8 cellular contexts compared by ENCODE assay signal in genomic region chr17:40317880-40318834, GRCh38. TPM values are rescaled to one million over a fixed set of nuclear protein-coding genes. Genes with fewer than 3 reads are reported as not detected.
A peak's percentile ranks its signal among the peaks of the same experiment; 100 is the strongest.
DNase-seq lines count a peak whose midpoint lies in the region; ATAC-seq and TF ChIP-seq lines count a peak whose summit lies in the region.

No MANE protein-coding gene starts in this region.

- POLR2A ChIA-PET in activated CD8-positive, alpha-beta T cell treated with anti-CD3 and anti-CD28 coated beads, Interleukin-2, amount 10 ng/mL, durations not matched to agents 7 days and 5 days (lab: Charles Lee), result interaction anchor here (0.7 to 1.6 kb wide), 12 partner anchors 9 to 99 kb away, joined by 3 to 10 read pairs (median 4); partner anchors contain the start of genes CDC6, RARA and WIPF2

- peaks cover 0 to 5% (median 0%) of the 10 kb centered on the region in 7 donors for H3K9me3 Mint-ChIP-seq in CD14-positive monocyte
- H3K9me3 Mint-ChIP-seq in activated CD8-positive, alpha-beta T cell treated with anti-CD3 and anti-CD28 coated beads, Interleukin-2, amount 10 ng/mL, durations not matched to agents 7 days and 5 days (ENCODE audit: insufficient read depth), result no peaks in the 10 kb centered on the region

- ATAC-seq in GM19397 (IDR thresholded peaks at IDR 0.05; ENCODE audit: unreplicated experiment), result peak; percentile 64
- peak; percentile 66 for ATAC-seq in activated CD8-positive, alpha-beta T cell treated with anti-CD3 and anti-CD28 coated beads, Interleukin-2, amount 10 ng/mL, durations not matched to agents 7 days and 5 days

- no peak for TF ChIP-seq CTCF in CD14-positive monocyte (IDR thresholded peaks at IDR 0.05)

- peak overlapping the region; percentile 99 for H3K4me3 Mint-ChIP-seq in CD14-positive monocyte
- H3K4me3 Mint-ChIP-seq in activated CD8-positive, alpha-beta T cell treated with anti-CD3 and anti-CD28 coated beads, Interleukin-2, amount 10 ng/mL, durations not matched to agents 7 days and 5 days, result peak overlapping the region; percentile 95

- DNase-seq in CD14-positive monocyte (ENCODE audit: low spot score) (peak; percentile 95), HK-2 (ENCODE audit: unreplicated experiment) (peak; percentile 90), NCI-H82 treated with DMSO at 0.1 percent for 48 hours (lab: John Stamatoyannopoulos, UW; ENCODE audit: unreplicated experiment) (peak; percentile 92), lung microvascular endothelial cell (ENCODE audit: low read depth in 2 of 2) (peak; percentile 95 to 97)
- peak; percentile 94 for DNase-seq in activated CD8-positive, alpha-beta T cell treated with anti-CD3 and anti-CD28 coated beads, Interleukin-2, amount 10 ng/mL, durations not matched to agents 7 days and 5 days
- peak; percentile 87 for DNase-seq in effector CD4-positive, alpha-beta T cell
- peak; percentile 87 to 88 (median 87) for DNase-seq in stimulated activated CD4-positive, alpha-beta T cell treated with anti-CD3 and anti-CD28 coated beads, TNF-alpha, amount 100 ng/mL, for 4 hours (ENCODE audit: low read depth in 3 of 3)

- peaks cover 55% of the 10 kb centered on the region for H3K4me1 Mint-ChIP-seq in CD14-positive monocyte
- H3K4me1 Mint-ChIP-seq in activated CD8-positive, alpha-beta T cell treated with anti-CD3 and anti-CD28 coated beads, Interleukin-2, amount 10 ng/mL, durations not matched to agents 7 days and 5 days (ENCODE audit: low read depth), result peaks cover 67% of the 10 kb centered on the region

- intact Hi-C loops in CD14-positive monocyte (cut with micrococcal nuclease), result loop anchor here (2.0 kb wide), 2 partner anchors 15 to 25 kb away; no protein-coding TSS in a partner anchor

- H3K27ac Mint-ChIP-seq in CD14-positive monocyte, result peak overlapping the region; percentile 99 to 100 (median 100)
- H3K27ac Mint-ChIP-seq in activated CD8-positive, alpha-beta T cell treated with anti-CD3 and anti-CD28 coated beads, Interleukin-2, amount 10 ng/mL, durations not matched to agents 7 days and 5 days, result peak overlapping the region; percentile 98

- H3K27me3 Mint-ChIP-seq in CD14-positive monocyte (ENCODE audit: low read depth in 3 of 3), result peaks cover 0 to 14% (median 7%) of the 10 kb centered on the region in 3 donors
- H3K27me3 Mint-ChIP-seq in activated CD8-positive, alpha-beta T cell treated with anti-CD3 and anti-CD28 coated beads, Interleukin-2, amount 10 ng/mL, durations not matched to agents 7 days and 5 days (ENCODE audit: low read depth), result no peaks in the 10 kb centered on the region

- CTCF ChIA-PET in activated CD8-positive, alpha-beta T cell treated with anti-CD3 and anti-CD28 coated beads, Interleukin-2, amount 10 ng/mL, durations not matched to agents 7 days and 5 days (lab: Charles Lee), result interaction anchor here (0.7 to 7.3 kb wide), 20 partner anchors 9 to 119 kb away, joined by 3 to 61 read pairs (median 4); partner anchors contain the start of gene RARA

- H3K36me3 Mint-ChIP-seq in CD14-positive monocyte, result peaks cover 19 to 38% of the 10 kb centered on the region in 2 donors
- peaks cover 44% of the 10 kb centered on the region for H3K36me3 Mint-ChIP-seq in activated CD8-positive, alpha-beta T cell treated with anti-CD3 and anti-CD28 coated beads, Interleukin-2, amount 10 ng/mL, durations not matched to agents 7 days and 5 days (ENCODE audit: low read depth)

RNA-seq across cellular contexts. Expression of gene RARA, which starts 9.2 kb away (rescaled TPM):
- 10 to 100 TPM; 14.9 to 29.4 TPM for polyA plus RNA-seq in CD14-positive monocyte
- total RNA-seq in activated CD8-positive, alpha-beta T cell treated with anti-CD3 and anti-CD28 coated beads, Interleukin-2, amount 10 ng/mL, durations not matched to agents 7 days and 5 days, result 10 to 100 TPM; 61.1 to 63.2 TPM
- 5.4 and 6.0 TPM in 2 replicates for total RNA-seq in lung microvascular endothelial cell

RNA-seq across cellular contexts. Expression of gene CDC6, which starts 30.5 kb away (rescaled TPM):
- polyA plus RNA-seq in CD14-positive monocyte, result under 1 TPM in 1 of 2 donors, not detected in 1; 0.11 TPM
- total RNA-seq in activated CD8-positive, alpha-beta T cell treated with anti-CD3 and anti-CD28 coated beads, Interleukin-2, amount 10 ng/mL, durations not matched to agents 7 days and 5 days, result 100 to 1,000 TPM; 103 to 110 TPM
- 3.8 and 8.3 TPM in 2 replicates for total RNA-seq in lung microvascular endothelial cell

RNA-seq across cellular contexts. Expression of gene GJD3, which starts 46.4 kb away (rescaled TPM):
- polyA plus RNA-seq in CD14-positive monocyte, result not detected
- total RNA-seq in activated CD8-positive, alpha-beta T cell treated with anti-CD3 and anti-CD28 coated beads, Interleukin-2, amount 10 ng/mL, durations not matched to agents 7 days and 5 days, result under 1 TPM in 1 of 2 experiments, not detected in 1; 0.29 TPM
- 2.2 and 3.0 TPM in 2 replicates for total RNA-seq in lung microvascular endothelial cell

Comparison
In these comparisons a context has a peak if more than half of its experiments do, and no peak if none do; other contexts are left out.
1. Peak in every context shown above with its lines: DNase-seq and ATAC-seq.
2. RNA of gene CDC6, which starts 30.5 kb away (total RNA-seq): 103 to 110 TPM in activated CD8-positive, alpha-beta T cell treated with anti-CD3 and anti-CD28 coated beads, Interleukin-2, amount 10 ng/mL, durations not matched to agents 7 days and 5 days; 3.8 to 8.3 TPM in lung microvascular endothelial cell; every median in the first group is over 10 times any median in the second.